8 cellular contexts compared by ENCODE assay signal in the genomic region with DNA sequence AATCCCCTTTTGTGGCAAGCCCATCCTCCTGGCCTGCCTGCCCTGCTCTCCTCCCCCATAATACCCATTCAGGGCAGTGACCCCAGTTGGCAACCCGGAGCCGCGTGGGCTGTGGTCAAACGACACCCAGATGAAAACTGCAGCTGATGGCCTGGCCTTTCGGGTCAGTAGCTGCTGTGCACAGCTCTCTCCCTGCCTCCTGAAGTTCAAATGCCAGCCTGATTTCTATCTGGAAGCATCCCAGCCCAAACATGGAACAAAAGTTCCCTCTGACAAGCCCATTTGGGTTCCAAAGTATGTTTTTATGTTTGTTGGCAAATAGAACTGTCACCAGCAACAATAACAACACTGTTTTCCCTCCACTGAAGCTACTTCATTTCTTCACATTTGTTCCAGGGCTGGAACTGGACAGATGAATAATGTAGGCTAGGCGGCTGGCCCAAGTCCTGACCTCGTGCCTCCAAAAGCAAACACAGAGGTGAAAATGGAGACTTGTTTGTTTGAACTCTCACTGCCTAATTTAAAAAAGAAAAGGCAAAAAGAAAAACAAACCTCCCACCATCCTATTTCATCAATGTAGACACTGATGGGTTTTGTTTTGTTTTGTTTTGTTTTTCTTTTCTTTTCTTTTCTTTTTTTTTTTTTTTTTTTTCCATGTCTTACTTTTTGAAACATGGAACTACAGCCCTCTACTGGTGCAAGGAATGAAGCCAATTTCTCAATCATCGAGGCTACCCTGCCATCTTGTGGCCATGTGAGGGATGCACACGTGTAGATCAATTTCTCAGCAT.
DNase-seq lines count a peak whose midpoint lies in the region; ATAC-seq and TF ChIP-seq lines count a peak whose summit lies in the region.

No MANE protein-coding gene starts in this region.

- intact Hi-C loops in CD14-positive monocyte (cut with micrococcal nuclease), result loop anchor here (5.0 to 10.0 kb wide), 2 partner anchors 218 to 225 kb away; partner anchors contain the start of gene ZBTB18 (in 1 of the 2)

- peaks cover 3 to 13% of the 10 kb centered on the region in 2 donors for H3K36me3 Mint-ChIP-seq in CD14-positive monocyte
- no peaks in the 10 kb centered on the region for H3K36me3 Mint-ChIP-seq in effector memory CD8-positive, alpha-beta T cell (ENCODE audit: insufficient read depth)

- H3K4me3 Mint-ChIP-seq in CD14-positive monocyte, result no peak overlapping the region
- no peak overlapping the region for H3K4me3 Mint-ChIP-seq in effector memory CD8-positive, alpha-beta T cell

- ATAC-seq in GM19455 (IDR thresholded peaks at IDR 0.05; ENCODE audit: unreplicated experiment), result peak; percentile 90
- ATAC-seq in effector memory CD8-positive, alpha-beta T cell (replicated peaks), result peak; percentile 91

- peak; percentile 56 for DNase-seq in CD14-positive monocyte (ENCODE audit: low spot score)
- peak; percentile 91 for DNase-seq in HT-29 (ENCODE audit: low spot score)
- peak; percentile 60 to 76 for DNase-seq in NOMO-1 (lab: John Stamatoyannopoulos, UW; ENCODE audit: unreplicated experiment in 2 of 2)
- DNase-seq in activated CD8-positive, alpha-beta memory T cell treated with anti-CD3 and anti-CD28 coated beads for 24 hours, result peak; percentile 84
- DNase-seq in effector memory CD8-positive, alpha-beta T cell, result peak; percentile 63 to 71 (median 65)
- DNase-seq in mesenteric fat pad (ENCODE audit: low spot score), result peak; percentile 84
- peak; percentile 32 to 36 for DNase-seq in stimulated activated CD8-positive, alpha-beta memory T cell treated with anti-CD3 and anti-CD28 coated beads, Interleukin-15, amount 100 ng/mL, for 48 hours (ENCODE audit: low read depth in 2 of 2)

- H3K9me3 Mint-ChIP-seq in CD14-positive monocyte, result peaks cover 7 to 16% (median 9%) of the 10 kb centered on the region in 7 donors
- H3K9me3 Mint-ChIP-seq in effector memory CD8-positive, alpha-beta T cell, result no peaks in the 10 kb centered on the region

- peak; percentile 99 for TF ChIP-seq CTCF in CD14-positive monocyte (IDR thresholded peaks at IDR 0.05)

- H3K4me1 Mint-ChIP-seq in CD14-positive monocyte, result peaks cover 36% of the 10 kb centered on the region
- H3K4me1 Mint-ChIP-seq in effector memory CD8-positive, alpha-beta T cell (ENCODE audit: low read depth in 2 of 2), result no peaks in the 10 kb centered on the region

- H3K27ac Mint-ChIP-seq in CD14-positive monocyte, result peak overlapping the region in 5 of 7 donors; percentile 23 to 85 (median 72)
- H3K27ac Mint-ChIP-seq in effector memory CD8-positive, alpha-beta T cell, result peak overlapping the region in 1 of 2 donors; percentile 61

- H3K27me3 Mint-ChIP-seq in CD14-positive monocyte (ENCODE audit: low read depth in 3 of 3), result peaks cover 2 to 3% (median 2%) of the 10 kb centered on the region in 3 donors
- H3K27me3 Mint-ChIP-seq in effector memory CD8-positive, alpha-beta T cell, result peaks cover 0 to 2% of the 10 kb centered on the region in 2 donors

Comparison
In these comparisons a context has a peak if more than half of its experiments do, and no peak if none do; other contexts are left out.
1. Peak in every context shown above with its lines: DNase-seq and ATAC-seq.
2. DNase-seq: peak in every context shown above with its lines; median percentile 91 in HT-29; 84 in activated CD8-positive, alpha-beta memory T cell treated with anti-CD3 and anti-CD28 coated beads for 24 hours; 84 in mesenteric fat pad; 68 in NOMO-1; 65 in effector memory CD8-positive, alpha-beta T cell; 56 in CD14-positive monocyte; 34 in stimulated activated CD8-positive, alpha-beta memory T cell treated with anti-CD3 and anti-CD28 coated beads, Interleukin-15, amount 100 ng/mL, for 48 hours.